Comparison of ENCODE assay signal across 8 cellular contexts in the genomic region with DNA sequence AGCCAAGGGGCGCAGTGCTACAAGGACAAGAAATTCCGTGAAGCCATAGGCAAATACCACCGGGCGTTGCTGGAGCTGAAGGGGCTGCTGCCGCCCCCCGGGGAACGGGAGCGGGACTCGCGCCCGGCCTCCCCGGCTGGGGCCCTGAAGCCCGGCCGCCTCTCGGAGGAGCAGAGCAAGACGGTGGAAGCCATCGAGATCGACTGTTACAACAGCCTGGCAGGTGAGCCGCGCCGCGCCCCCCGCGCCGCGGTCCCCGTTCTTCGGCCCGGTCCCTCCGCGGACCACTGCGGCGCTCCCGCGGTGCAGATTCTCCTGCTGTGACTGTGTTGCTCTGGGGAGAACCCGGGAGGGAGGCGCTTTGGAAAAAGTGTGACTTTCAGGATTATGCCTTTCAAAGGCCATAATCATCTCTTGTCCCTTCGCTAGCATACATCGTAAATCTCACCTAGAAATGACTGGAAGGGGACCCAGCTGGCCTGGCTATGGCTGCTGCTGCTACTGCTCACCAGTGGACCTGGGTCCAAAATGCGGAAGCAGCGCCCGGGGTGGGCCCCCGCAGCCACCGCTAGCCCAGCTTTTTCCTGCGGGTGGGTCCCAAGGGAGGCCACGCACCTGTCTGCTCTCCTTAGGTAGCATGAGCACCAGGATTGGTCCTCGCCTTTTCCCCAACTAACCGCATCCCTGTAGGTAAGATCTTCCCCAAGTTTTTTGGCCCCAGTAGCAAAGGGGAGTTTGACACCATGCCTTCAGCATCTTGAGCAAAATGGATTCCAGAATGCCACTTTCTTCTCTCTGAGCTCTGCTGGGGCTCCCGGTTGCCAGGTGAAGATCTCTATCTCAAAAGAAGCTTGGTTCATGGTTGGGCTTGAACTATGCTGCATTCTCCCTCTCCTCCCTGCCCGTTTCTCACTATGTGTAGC. TPM values are rescaled to one million over a fixed set of nuclear protein-coding genes. Genes with fewer than 3 reads are reported as not detected.
DNase-seq lines count a peak whose midpoint lies in the region; ATAC-seq and TF ChIP-seq lines count a peak whose summit lies in the region.

No MANE protein-coding gene starts in this region.

- H2AFZ ChIP-seq in HCT116 (ENCODE audit: low read depth, low read length, poor library complexity, severe bottlenecking) (peak overlapping the region; percentile 38), PC-9 (peak overlapping the region; percentile 83)

- peaks cover 14 to 22% of the 10 kb centered on the region in 2 experiments for H3K4me1 ChIP-seq in HCT116 (ENCODE audit: control insufficient read depth in 1 of 2, insufficient read depth in 2 of 2, low read length in 2 of 2)
- H3K4me1 ChIP-seq in PC-9 (replicated peaks; ENCODE audit: insufficient read depth) = peaks cover 27% of the 10 kb centered on the region

- H3K4me2 ChIP-seq in HCT116 (ENCODE audit: low read length) = peak overlapping the region; percentile 70
- H3K4me2 ChIP-seq in PC-9 = peak overlapping the region; percentile 93

- H3K4me3 ChIP-seq in HCT116 (replicated peaks in 1 of 2; ENCODE audit: low read depth in 1 of 2, low read length in 2 of 2) (peak overlapping the region; percentile 55 to 65), PC-9 (peak overlapping the region; percentile 97)

- H3K27ac Mint-ChIP-seq in brain = peak overlapping the region; percentile 84 to 94 (median 91)

- H3K27ac ChIP-seq in HCT116 (ENCODE audit: low read depth, low read length) (no peak overlapping the region), PC-9 (no peak overlapping the region)

- no peaks in the 10 kb centered on the region for H3K36me3 ChIP-seq in HCT116 (ENCODE audit: control insufficient read depth in 1 of 2, insufficient read depth in 2 of 2, low read length in 2 of 2)
- H3K36me3 ChIP-seq in PC-9 (ENCODE audit: low read depth) = no peaks in the 10 kb centered on the region

- intact Hi-C loops in HCT116 (cut with micrococcal nuclease) = no loop called here
- intact Hi-C loops in PC-9 (cut with micrococcal nuclease; ENCODE audit: unreplicated experiment) = no loop called here

- H3K9me3 ChIP-seq in HCT116 (ENCODE audit: control insufficient read depth in 1 of 2, insufficient read depth in 1 of 2, low read depth in 1 of 2, low read length in 2 of 2) (no peaks in the 10 kb centered on the region), PC-9 (ENCODE audit: insufficient read depth, low read depth) (no peaks in the 10 kb centered on the region)

- TF ChIP-seq CTCF in HCT116 (IDR thresholded peaks at IDR 0.05 in 2 of 3, conservative IDR thresholded peaks at IDR 0.05 in 1 of 3; ENCODE audit: borderline replicate concordance in 1 of 3, insufficient read depth in 1 of 3, low read depth in 2 of 3, low read length in 2 of 3) (no peak), PC-9 (conservative IDR thresholded peaks at IDR 0.05) (no peak), brain (conservative IDR thresholded peaks at IDR 0.05) (no peak)

- no peaks in the 10 kb centered on the region for H3K9me2 ChIP-seq in HCT116 (ENCODE audit: insufficient read depth)
- H3K9me2 ChIP-seq in PC-9 (ENCODE audit: insufficient read depth) = no peaks in the 10 kb centered on the region

- no peak for TF ChIP-seq POLR2A in HCT116 (IDR thresholded peaks at IDR 0.05; ENCODE audit: borderline replicate concordance, extremely low read depth, insufficient read depth, insufficient read length)

- CTCF ChIA-PET in HCT116 (lab: Charles Lee) (no interaction called here), PC-9 (lab: Charles Lee) (interaction anchor here (0.6 kb wide), 1 partner anchor 284 kb away, joined by 9 read pairs; no protein-coding TSS in a partner anchor)

- no peaks in the 10 kb centered on the region for H3K36me3 Mint-ChIP-seq in brain

- ATAC-seq in HCT116 (peak; percentile 24), HG02623 (IDR thresholded peaks at IDR 0.05; ENCODE audit: unreplicated experiment) (no peak)

- RAD21 ChIA-PET in HCT116 (lab: Charles Lee; ENCODE audit: low non-redundant PET in 1 of 2, low total read pairs in 2 of 2, uncharacterized antibody in 2 of 2, unreplicated experiment in 2 of 2) = no interaction called here

- H3K9me3 Mint-ChIP-seq in brain = no peaks in the 10 kb centered on the region

- H3K27me3 Mint-ChIP-seq in brain = peaks cover 34% of the 10 kb centered on the region

- H3K9ac ChIP-seq in HCT116 (ENCODE audit: low read length) = peak overlapping the region; percentile 49

- BruUV-seq in HCT116 (replicated peaks; lab: Mats Ljungman, UMichigan) (no TSS peak), PC-9 (replicated peaks; lab: Mats Ljungman, UMichigan) (no TSS peak)

- H3K4me3 Mint-ChIP-seq in brain = peak overlapping the region; percentile 85 to 94 (median 92)

- H3K27me3 ChIP-seq in HCT116 (ENCODE audit: insufficient read depth, low read length) (no peaks in the 10 kb centered on the region), PC-9 (ENCODE audit: insufficient read depth, low read depth) (no peaks in the 10 kb centered on the region)

- H3K4me1 Mint-ChIP-seq in brain = peaks cover 63% of the 10 kb centered on the region

- TF ChIP-seq RAD21 in HCT116 (IDR thresholded peaks at IDR 0.05; ENCODE audit: low read depth) = no peak

- H3F3A ChIP-seq in PC-9 (ENCODE audit: insufficient read depth, low read depth) = peaks cover 7% of the 10 kb centered on the region; the same call in 1 of the 2 replicates

- H3K79me2 ChIP-seq in HCT116 (ENCODE audit: insufficient read depth, low read length) = no peaks in the 10 kb centered on the region
- no peaks in the 10 kb centered on the region for H3K79me2 ChIP-seq in PC-9 (ENCODE audit: low read depth)

- DNase-seq in GM03348 (ENCODE audit: low spot score) (peak; percentile 20), HCT116 (ENCODE audit: low read depth, low spot score) (no peak), PC-9 (peak in 1 of 2 experiments; percentile 26), islet precursor cell (peak; percentile 57), NCI-H446 (lab: John Stamatoyannopoulos, UW) (no peak)
- DNase-seq in stimulated activated CD8-positive, alpha-beta memory T cell treated with anti-CD3 and anti-CD28 coated beads, Interleukin-4, amount 100 ng/mL, for 48 hours = peak; percentile 61

- H4K20me1 ChIP-seq in HCT116 (ENCODE audit: insufficient read depth) (no peaks in the 10 kb centered on the region), PC-9 (ENCODE audit: insufficient read depth) (no peaks in the 10 kb centered on the region)

- POLR2A ChIA-PET in HCT116 (lab: Charles Lee) (no interaction called here), PC-9 (lab: Charles Lee; ENCODE audit: unreplicated experiment) (no interaction called here)

TF ChIP-seq in HCT116, 20 proteins besides CTCF, POLR2A, EP300 and RAD21 (continues in another document):
- TF ChIP-seq FOSL1 (IDR thresholded peaks at IDR 0.05; ENCODE audit: low read depth) = no peak
- TF ChIP-seq, protein P1, sequence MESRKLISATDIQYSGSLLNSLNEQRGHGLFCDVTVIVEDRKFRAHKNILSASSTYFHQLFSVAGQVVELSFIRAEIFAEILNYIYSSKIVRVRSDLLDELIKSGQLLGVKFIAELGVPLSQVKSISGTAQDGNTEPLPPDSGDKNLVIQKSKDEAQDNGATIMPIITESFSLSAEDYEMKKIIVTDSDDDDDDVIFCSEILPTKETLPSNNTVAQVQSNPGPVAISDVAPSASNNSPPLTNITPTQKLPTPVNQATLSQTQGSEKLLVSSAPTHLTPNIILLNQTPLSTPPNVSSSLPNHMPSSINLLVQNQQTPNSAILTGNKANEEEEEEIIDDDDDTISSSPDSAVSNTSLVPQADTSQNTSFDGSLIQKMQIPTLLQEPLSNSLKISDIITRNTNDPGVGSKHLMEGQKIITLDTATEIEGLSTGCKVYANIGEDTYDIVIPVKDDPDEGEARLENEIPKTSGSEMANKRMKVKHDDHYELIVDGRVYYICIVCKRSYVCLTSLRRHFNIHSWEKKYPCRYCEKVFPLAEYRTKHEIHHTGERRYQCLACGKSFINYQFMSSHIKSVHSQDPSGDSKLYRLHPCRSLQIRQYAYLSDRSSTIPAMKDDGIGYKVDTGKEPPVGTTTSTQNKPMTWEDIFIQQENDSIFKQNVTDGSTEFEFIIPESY (IDR thresholded peaks at IDR 0.05; ENCODE audit: extremely low read depth, insufficient replicate concordance, low read length) = no peak
- TF ChIP-seq SIN3A (IDR thresholded peaks at IDR 0.05; ENCODE audit: low read depth) = no peak
- TF ChIP-seq EZH2 (IDR thresholded peaks at IDR 0.05) = no peak
- no peak for TF ChIP-seq ATF3 (IDR thresholded peaks at IDR 0.05)
- TF ChIP-seq MAX (IDR thresholded peaks at IDR 0.05) = no peak

RNA-seq across cellular contexts. Expression of gene TTC9, which starts 0.9 kb away (rescaled TPM):
- 2.4 TPM for total RNA-seq in HCT116 (2021; ENCODE audit: unreplicated experiment)
- polyA plus RNA-seq in HCT116 (2012) = 2.5 and 2.8 TPM in 2 replicates
- total RNA-seq in PC-9 (2021) = 9.3 and 9.9 TPM in 2 replicates
- 4.9 TPM for polyA plus RNA-seq in brain (ENCODE audit: insufficient read depth, low read depth, low replicate concordance)

RNA-seq across cellular contexts. Expression of gene MED6, which starts 42.1 kb away (rescaled TPM):
- total RNA-seq in HCT116 (2021; ENCODE audit: unreplicated experiment) (39.6 TPM), PC-9 (2021) (46.5 and 58.2 TPM in 2 replicates)
- 18.3 and 20.9 TPM in 2 replicates for polyA plus RNA-seq in HCT116 (2012)
- polyA plus RNA-seq in brain (ENCODE audit: insufficient read depth, low read depth, low replicate concordance) = 14.7 TPM

Comparison
In these comparisons a context has a peak if more than half of its experiments do, and no peak if none do; other contexts are left out.
1. DNase-seq: peak in GM03348 (single experiment), islet precursor cell (single experiment) and stimulated activated CD8-positive, alpha-beta memory T cell treated with anti-CD3 and anti-CD28 coated beads, Interleukin-4, amount 100 ng/mL, for 48 hours (single experiment); none in HCT116 (single experiment) and NCI-H446 (0 of 2).